ENCODE assay signal across 1 cellular context in the genomic region with DNA sequence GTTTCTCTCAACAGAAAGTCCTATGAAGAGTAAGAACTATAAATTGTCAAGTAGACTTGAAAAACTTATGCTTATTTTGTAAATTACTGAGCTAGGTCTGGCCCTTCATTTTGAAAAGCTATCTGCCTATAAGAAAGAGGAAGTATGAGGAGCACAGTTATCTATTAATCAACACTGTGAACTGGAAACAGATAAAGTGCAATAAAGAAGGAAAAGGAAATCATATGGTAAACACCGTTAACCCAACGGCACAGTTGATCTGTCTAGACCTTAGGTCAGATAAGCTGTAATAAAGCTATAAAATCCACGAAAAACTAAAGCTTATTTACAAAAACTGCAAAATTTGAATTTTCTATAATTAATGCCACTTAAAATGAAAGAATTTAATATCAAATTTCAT.
TF ChIP-seq lines count a peak whose summit lies in the region.

No MANE protein-coding gene starts in this region.

TF ChIP-seq in HepG2, 621 proteins besides CTCF, POLR2A, EP300 and RAD21:
- TF ChIP-seq, protein P1, sequence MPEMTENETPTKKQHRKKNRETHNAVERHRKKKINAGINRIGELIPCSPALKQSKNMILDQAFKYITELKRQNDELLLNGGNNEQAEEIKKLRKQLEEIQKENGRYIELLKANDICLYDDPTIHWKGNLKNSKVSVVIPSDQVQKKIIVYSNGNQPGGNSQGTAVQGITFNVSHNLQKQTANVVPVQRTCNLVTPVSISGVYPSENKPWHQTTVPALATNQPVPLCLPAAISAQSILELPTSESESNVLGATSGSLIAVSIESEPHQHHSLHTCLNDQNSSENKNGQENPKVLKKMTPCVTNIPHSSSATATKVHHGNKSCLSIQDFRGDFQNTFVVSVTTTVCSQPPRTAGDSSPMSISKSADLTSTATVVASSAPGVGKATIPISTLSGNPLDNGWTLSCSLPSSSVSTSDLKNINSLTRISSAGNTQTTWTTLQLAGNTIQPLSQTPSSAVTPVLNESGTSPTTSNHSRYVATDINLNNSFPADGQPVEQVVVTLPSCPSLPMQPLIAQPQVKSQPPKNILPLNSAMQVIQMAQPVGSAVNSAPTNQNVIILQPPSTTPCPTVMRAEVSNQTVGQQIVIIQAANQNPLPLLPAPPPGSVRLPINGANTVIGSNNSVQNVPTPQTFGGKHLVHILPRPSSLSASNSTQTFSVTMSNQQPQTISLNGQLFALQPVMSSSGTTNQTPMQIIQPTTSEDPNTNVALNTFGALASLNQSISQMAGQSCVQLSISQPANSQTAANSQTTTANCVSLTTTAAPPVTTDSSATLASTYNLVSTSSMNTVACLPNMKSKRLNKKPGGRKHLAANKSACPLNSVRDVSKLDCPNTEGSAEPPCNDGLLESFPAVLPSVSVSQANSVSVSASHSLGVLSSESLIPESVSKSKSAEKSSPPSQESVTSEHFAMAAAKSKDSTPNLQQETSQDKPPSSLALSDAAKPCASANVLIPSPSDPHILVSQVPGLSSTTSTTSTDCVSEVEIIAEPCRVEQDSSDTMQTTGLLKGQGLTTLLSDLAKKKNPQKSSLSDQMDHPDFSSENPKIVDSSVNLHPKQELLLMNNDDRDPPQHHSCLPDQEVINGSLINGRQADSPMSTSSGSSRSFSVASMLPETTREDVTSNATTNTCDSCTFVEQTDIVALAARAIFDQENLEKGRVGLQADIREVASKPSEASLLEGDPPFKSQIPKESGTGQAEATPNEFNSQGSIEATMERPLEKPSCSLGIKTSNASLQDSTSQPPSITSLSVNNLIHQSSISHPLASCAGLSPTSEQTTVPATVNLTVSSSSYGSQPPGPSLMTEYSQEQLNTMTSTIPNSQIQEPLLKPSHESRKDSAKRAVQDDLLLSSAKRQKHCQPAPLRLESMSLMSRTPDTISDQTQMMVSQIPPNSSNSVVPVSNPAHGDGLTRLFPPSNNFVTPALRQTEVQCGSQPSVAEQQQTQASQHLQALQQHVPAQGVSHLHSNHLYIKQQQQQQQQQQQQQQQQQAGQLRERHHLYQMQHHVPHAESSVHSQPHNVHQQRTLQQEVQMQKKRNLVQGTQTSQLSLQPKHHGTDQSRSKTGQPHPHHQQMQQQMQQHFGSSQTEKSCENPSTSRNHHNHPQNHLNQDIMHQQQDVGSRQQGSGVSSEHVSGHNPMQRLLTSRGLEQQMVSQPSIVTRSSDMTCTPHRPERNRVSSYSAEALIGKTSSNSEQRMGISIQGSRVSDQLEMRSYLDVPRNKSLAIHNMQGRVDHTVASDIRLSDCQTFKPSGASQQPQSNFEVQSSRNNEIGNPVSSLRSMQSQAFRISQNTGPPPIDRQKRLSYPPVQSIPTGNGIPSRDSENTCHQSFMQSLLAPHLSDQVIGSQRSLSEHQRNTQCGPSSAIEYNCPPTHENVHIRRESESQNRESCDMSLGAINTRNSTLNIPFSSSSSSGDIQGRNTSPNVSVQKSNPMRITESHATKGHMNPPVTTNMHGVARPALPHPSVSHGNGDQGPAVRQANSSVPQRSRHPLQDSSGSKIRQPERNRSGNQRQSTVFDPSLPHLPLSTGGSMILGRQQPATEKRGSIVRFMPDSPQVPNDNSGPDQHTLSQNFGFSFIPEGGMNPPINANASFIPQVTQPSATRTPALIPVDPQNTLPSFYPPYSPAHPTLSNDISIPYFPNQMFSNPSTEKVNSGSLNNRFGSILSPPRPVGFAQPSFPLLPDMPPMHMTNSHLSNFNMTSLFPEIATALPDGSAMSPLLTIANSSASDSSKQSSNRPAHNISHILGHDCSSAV (CRISPR knock-in tag; IDR thresholded peaks at IDR 0.05; ENCODE audit: borderline replicate concordance) = no peak
- TF ChIP-seq PRMT3 (CRISPR knock-in tag; IDR thresholded peaks at IDR 0.05; ENCODE audit: borderline replicate concordance, low read depth) (no peak), ZFP1 (CRISPR knock-in tag; IDR thresholded peaks at IDR 0.05) (no peak), FOSL2 (CRISPR knock-in tag; IDR thresholded peaks at IDR 0.05) (no peak), ZNF33B (CRISPR knock-in tag; IDR thresholded peaks at IDR 0.05) (no peak), DR1 (CRISPR knock-in tag; IDR thresholded peaks at IDR 0.05) (no peak), ZNF331 (CRISPR knock-in tag; IDR thresholded peaks at IDR 0.05) (no peak), SRSF1 (optimal IDR thresholded peaks at IDR 0.05; ENCODE audit: low read depth, low read length) (no peak)
